8 cellular contexts compared by ENCODE assay signal in the genomic region with DNA sequence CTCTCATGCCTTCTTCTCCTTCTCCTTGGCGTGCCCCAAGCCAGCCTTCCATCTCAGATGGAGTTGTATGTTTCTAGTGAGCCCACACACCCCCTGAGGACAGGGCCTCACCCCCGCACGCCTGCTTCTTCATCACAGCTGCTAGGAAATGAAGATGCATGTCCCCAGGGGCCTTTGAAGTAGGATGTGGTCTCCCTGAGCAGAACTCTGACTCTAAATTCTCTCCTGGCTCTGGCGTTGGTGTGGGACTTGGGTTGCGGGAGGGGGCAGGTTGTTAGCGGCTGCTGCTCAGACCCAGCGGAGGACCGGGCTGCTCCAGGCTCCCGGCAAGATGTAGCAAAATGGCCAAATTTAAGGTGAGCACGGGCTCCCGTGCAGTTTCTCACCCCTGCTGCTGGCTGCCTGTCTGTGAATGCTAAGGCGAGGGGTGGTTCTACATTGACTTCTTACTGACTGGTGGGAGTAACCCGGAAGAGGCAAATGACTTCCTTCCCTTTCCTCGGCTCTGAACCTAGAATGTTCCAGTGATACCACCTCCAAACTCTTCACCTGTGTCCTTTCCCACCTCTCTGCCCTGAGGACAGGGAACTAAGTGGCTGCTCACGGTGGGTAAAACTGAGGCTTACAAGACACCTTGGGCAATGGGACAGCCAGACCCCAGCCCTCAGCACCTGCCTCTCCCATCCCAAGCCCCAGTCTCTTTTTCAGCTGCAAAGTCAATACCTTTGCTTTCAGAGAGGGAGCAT. TPM values are rescaled to one million over a fixed set of nuclear protein-coding genes. Genes with fewer than 3 reads are reported as not detected.
DNase-seq lines count a peak whose midpoint lies in the region; ATAC-seq and TF ChIP-seq lines count a peak whose summit lies in the region.

No MANE protein-coding gene starts in this region.

- no peaks in the 10 kb centered on the region for H3K27me3 ChIP-seq in Caco-2 (replicated peaks; ENCODE audit: control insufficient read depth, insufficient read depth, low read length)

- no peak for TF ChIP-seq CTCF in Caco-2 (IDR thresholded peaks at IDR 0.05; ENCODE audit: insufficient read depth in 1 of 2, low read depth in 1 of 2, low read length in 1 of 2, severe bottlenecking in 1 of 2, unreplicated experiment in 1 of 2)
- no peak for TF ChIP-seq CTCF in nephron progenitor cell (IDR thresholded peaks at IDR 0.05)

- H3K9me3 Mint-ChIP-seq in Caco-2 (ENCODE audit: unreplicated experiment) (no peaks in the 10 kb centered on the region), nephron progenitor cell (no peaks in the 10 kb centered on the region)
- H3K9me3 Mint-ChIP-seq in activated naive CD4-positive, alpha-beta T cell treated with anti-CD3 and anti-CD28 coated beads, Interleukin-2, amount 10 ng/mL, durations not matched to agents 7 days and 5 days, result no peaks in the 10 kb centered on the region

- no peaks in the 10 kb centered on the region for H3K9me3 ChIP-seq in Caco-2

- DNase-seq in Caco-2 (no peak), nephron progenitor cell (no peak), SIG-M5 treated with dmso at 0.1 percent for 504 hours (lab: John Stamatoyannopoulos, UW; ENCODE audit: unreplicated experiment) (no peak), anterior cingulate cortex (lab: John Stamatoyannopoulos, UW) (no peak), HUDEP-2 (lab: John Stamatoyannopoulos, UW; ENCODE audit: unreplicated experiment in 76 of 76) (no peak), GOT3 (lab: John Stamatoyannopoulos, UW) (no peak)
- peak; percentile 64 for DNase-seq in activated naive CD4-positive, alpha-beta T cell treated with anti-CD3 and anti-CD28 coated beads, Interleukin-2, amount 10 ng/mL, durations not matched to agents 7 days and 5 days

- peaks cover 34% of the 10 kb centered on the region for H3K36me3 Mint-ChIP-seq in Caco-2 (ENCODE audit: insufficient read depth, unreplicated experiment)
- peaks cover 20% of the 10 kb centered on the region for H3K36me3 Mint-ChIP-seq in activated naive CD4-positive, alpha-beta T cell treated with anti-CD3 and anti-CD28 coated beads, Interleukin-2, amount 10 ng/mL, durations not matched to agents 7 days and 5 days
- H3K36me3 Mint-ChIP-seq in nephron progenitor cell (ENCODE audit: low read depth), result no peaks in the 10 kb centered on the region

- H3K36me3 ChIP-seq in Caco-2 (ENCODE audit: control insufficient read depth, insufficient read depth, low read length), result no peaks in the 10 kb centered on the region

- BruUV-seq in Caco-2 (replicated peaks; lab: Mats Ljungman, UMichigan), result no TSS peak

- H3K4me3 Mint-ChIP-seq in Caco-2 (ENCODE audit: unreplicated experiment) (no peak overlapping the region), nephron progenitor cell (no peak overlapping the region)
- H3K4me3 Mint-ChIP-seq in activated naive CD4-positive, alpha-beta T cell treated with anti-CD3 and anti-CD28 coated beads, Interleukin-2, amount 10 ng/mL, durations not matched to agents 7 days and 5 days, result peak overlapping the region; percentile 65

- H3K27ac Mint-ChIP-seq in Caco-2 (ENCODE audit: unreplicated experiment), result peak overlapping the region; percentile 78
- peak overlapping the region; percentile 88 for H3K27ac Mint-ChIP-seq in activated naive CD4-positive, alpha-beta T cell treated with anti-CD3 and anti-CD28 coated beads, Interleukin-2, amount 10 ng/mL, durations not matched to agents 7 days and 5 days
- H3K27ac Mint-ChIP-seq in nephron progenitor cell, result peak overlapping the region; percentile 79

- POLR2A ChIA-PET in Caco-2 (lab: Charles Lee), result no interaction called here

- CTCF ChIA-PET in Caco-2 (lab: Charles Lee), result no interaction called here
- CTCF ChIA-PET in activated naive CD4-positive, alpha-beta T cell treated with anti-CD3 and anti-CD28 coated beads, Interleukin-2, amount 10 ng/mL, durations not matched to agents 7 days and 5 days (lab: Charles Lee), result interaction anchor here (3.6 kb wide), 1 partner anchor 36 kb away, joined by 14 read pairs; no protein-coding TSS in a partner anchor

- intact Hi-C loops in Caco-2 (cut with micrococcal nuclease; ENCODE audit: unreplicated experiment), result no loop called here

- H3K4me1 ChIP-seq in Caco-2, result peaks cover 32% of the 10 kb centered on the region

- H3K4me3 ChIP-seq in Caco-2 (ENCODE audit: low read depth, low read length), result no peak overlapping the region

- no peaks in the 10 kb centered on the region for H3K27me3 Mint-ChIP-seq in Caco-2 (ENCODE audit: insufficient read depth, unreplicated experiment)
- no peaks in the 10 kb centered on the region for H3K27me3 Mint-ChIP-seq in activated naive CD4-positive, alpha-beta T cell treated with anti-CD3 and anti-CD28 coated beads, Interleukin-2, amount 10 ng/mL, durations not matched to agents 7 days and 5 days
- H3K27me3 Mint-ChIP-seq in nephron progenitor cell (ENCODE audit: low read depth, poor library complexity), result no peaks in the 10 kb centered on the region

- peaks cover 33% of the 10 kb centered on the region for H3K4me1 Mint-ChIP-seq in Caco-2 (ENCODE audit: low read depth, unreplicated experiment)
- H3K4me1 Mint-ChIP-seq in activated naive CD4-positive, alpha-beta T cell treated with anti-CD3 and anti-CD28 coated beads, Interleukin-2, amount 10 ng/mL, durations not matched to agents 7 days and 5 days, result peaks cover 62% of the 10 kb centered on the region
- H3K4me1 Mint-ChIP-seq in nephron progenitor cell, result peaks cover 30% of the 10 kb centered on the region

- ATAC-seq in HG03175 (IDR thresholded peaks at IDR 0.05; ENCODE audit: unreplicated experiment), result peak; percentile 60

RNA-seq across cellular contexts. Expression of a gene that starts 8.8 kb away (rescaled TPM):
- total RNA-seq in Caco-2 (2022), result 45.0 and 47.9 TPM in 2 replicates
